In the genomic region with DNA sequence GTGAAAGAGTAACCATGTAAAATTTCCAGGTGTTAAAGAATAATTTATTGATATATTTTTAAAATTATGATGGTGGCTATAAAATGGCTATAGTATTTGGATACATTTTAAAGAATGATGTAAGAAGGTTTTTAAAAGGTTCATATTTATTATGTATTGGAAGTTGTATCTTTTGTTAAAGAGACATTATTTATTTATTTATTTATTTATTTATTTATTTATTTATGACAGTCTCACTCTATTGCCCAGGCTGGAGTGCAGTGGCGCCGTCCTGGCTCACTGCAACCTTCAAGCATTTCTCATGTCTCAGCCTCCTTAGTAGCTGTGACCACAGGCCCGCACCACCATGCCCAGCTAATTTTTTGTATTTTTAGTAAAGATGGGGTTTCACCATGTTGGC, we compare ENCODE assay signal across 18 cellular contexts.
"Had no signal": no experiment of that assay in that cellular context is flagged by ENCODE, and none has a peak within 500 bp of the region (broad histone marks: within the 10 kb centered on the region; RNA-seq: fewer than 3 reads in every experiment).

No MANE protein-coding gene starts in this region.

- H3K9me3 ChIP-seq: SK-N-SH had no signal

- FAIRE-seq: HepG2, RCC 7860 had no signal

- DNase-seq: IMR-90, Karpas-422, KG1, MM.1S, NCI-H1436 treated with DMSO at 0.1 percent for 48 hours, NCI-H1694, NCI-H187 treated with DMSO at 0.1 percent for 48 hours, NCI-H2171 treated with DMSO at 0.1 percent for 48 hours, NCI-H345, NCI-H446 treated with DMSO at 0.1 percent for 48 hours, NCI-H510A treated with DMSO at 0.1 percent for 48 hours, NCI-H526, NCI-H748 treated with DMSO at 0.1 percent for 48 hours, SHP77, SK-N-SH, SW 1271 had no signal
